Comparison of ENCODE assay signal across 20 cellular contexts in the genomic region with DNA sequence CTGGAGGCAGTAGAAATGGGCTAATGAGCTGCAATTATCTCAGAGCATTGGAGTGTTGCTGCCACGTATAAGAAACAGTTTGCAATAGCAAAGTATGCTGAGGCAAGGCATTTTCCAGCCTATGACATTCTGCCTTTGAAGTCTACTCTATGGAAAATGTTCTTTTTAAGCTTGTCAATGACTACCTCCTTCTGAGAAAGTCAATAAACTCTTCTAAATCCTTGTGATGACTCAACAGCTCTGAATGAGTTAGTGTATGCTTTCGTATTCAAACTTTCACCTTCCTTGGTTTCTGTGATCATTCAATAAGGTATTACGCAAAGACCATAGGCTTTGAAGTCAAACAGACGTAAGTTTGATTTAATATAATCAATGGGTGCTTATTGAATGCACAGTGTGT.
DNase-seq lines count a peak whose midpoint lies in the region; TF ChIP-seq lines count a peak whose summit lies in the region.
"Had no signal": no experiment of that assay in that cellular context is flagged by ENCODE, and none has a peak within 500 bp of the region (broad histone marks: within the 10 kb centered on the region; RNA-seq: fewer than 3 reads in every experiment).

No MANE protein-coding gene starts in this region.

- H3K36me3 ChIP-seq in adipocyte (ENCODE audit: control insufficient read depth, insufficient read depth, low read length, severe bottlenecking) = no peaks in the 10 kb centered on the region
- H3K36me3 ChIP-seq: SJCRH30, uterus had no signal

- H3K9me3 ChIP-seq in adipocyte (ENCODE audit: control insufficient read depth, low read length) = no peaks in the 10 kb centered on the region
- H3K9me3 ChIP-seq: SJCRH30, uterus had no signal

- H3K27me3 ChIP-seq in adipocyte (replicated peaks; ENCODE audit: control insufficient read depth, insufficient read depth, low read length) = no peaks in the 10 kb centered on the region
- H3K27me3 ChIP-seq: SJCRH30, uterus had no signal

- no peak overlapping the region for H3K4me3 ChIP-seq in adipocyte (ENCODE audit: low read length)
- H3K4me3 ChIP-seq in fibroblast of the aortic adventitia (ENCODE audit: low read depth, low read length) = no peak overlapping the region
- no peak overlapping the region for H3K4me3 ChIP-seq in retinal pigment epithelial cell (ENCODE audit: low read length)
- H3K4me3 ChIP-seq: SJCRH30, uterus had no signal

- TF ChIP-seq CTCF in fibroblast of the aortic adventitia (IDR thresholded peaks at IDR 0.05; ENCODE audit: insufficient read depth, low read length) = no peak
- no peak for TF ChIP-seq CTCF in retinal pigment epithelial cell (conservative IDR thresholded peaks at IDR 0.05; ENCODE audit: low read depth, low read length)

- H3K4me1 ChIP-seq in adipocyte (ENCODE audit: control insufficient read depth, insufficient read depth, low read length) = peaks cover 4% of the 10 kb centered on the region
- H3K4me1 ChIP-seq: SJCRH30, uterus had no signal

- no peak overlapping the region for H3K9ac ChIP-seq in adipocyte (ENCODE audit: low read length)

- peak; percentile 67 for DNase-seq in HCEC 1CT
- peak; percentile 39 for DNase-seq in adipocyte (ENCODE audit: low read depth)
- DNase-seq in fibroblast of the aortic adventitia (ENCODE audit: low read depth) = peak; percentile 20
- DNase-seq in retinal pigment epithelial cell (ENCODE audit: low read depth) = peak; percentile 27
- no peak for DNase-seq in putamen (ENCODE audit: low spot score)
- DNase-seq in SW 1271 (lab: John Stamatoyannopoulos, UW) = no peak
- no peak for DNase-seq in germinal center (ENCODE audit: low spot score)
- DNase-seq in amygdala (lab: John Stamatoyannopoulos, UW) = no peak
- DNase-seq: activated CD8-positive, alpha-beta memory T cell treated with anti-CD3 and anti-CD28 coated beads for 24 hours; activated naive CD8-positive, alpha-beta T cell treated with anti-CD3 and anti-CD28 coated beads, Interleukin-2, amount 10 ng/mL, durations not matched to agents 7 days and 5 days; effector CD4-positive, alpha-beta T cell; H9; Karpas-422; left colon; NCI-H1105 treated with DMSO at 0.1 percent for 48 hours; SJCRH30; stimulated activated CD4-positive, alpha-beta T cell treated with anti-CD3 and anti-CD28 coated beads, Interleukin-4, amount 100 ng/mL, for 1 hour; substantia nigra; T-helper 17 cell; uterus had no signal

Comparison
In these comparisons a context has a peak if more than half of its experiments do, and no peak if none do; other contexts are left out.
1. DNase-seq: peak in HCEC 1CT (single experiment), adipocyte (single experiment), fibroblast of the aortic adventitia (single experiment) and retinal pigment epithelial cell (single experiment); none in putamen (single experiment), SW 1271 (0 of 2), germinal center (single experiment) and amygdala (0 of 56).